Comparison of ENCODE assay signal across 8 cellular contexts in genomic region chr12:57090456-57090855, GRCh38. TPM values are rescaled to one million over a fixed set of nuclear protein-coding genes. Genes with fewer than 3 reads are reported as not detected.
DNase-seq lines count a peak whose midpoint lies in the region; ATAC-seq and TF ChIP-seq lines count a peak whose summit lies in the region.

No MANE protein-coding gene starts in this region.

- H3K4me1 ChIP-seq in iPS-20b (ENCODE audit: insufficient read depth, low read length), result peaks cover 15% of the 10 kb centered on the region; the same call in 1 of the 2 replicates
- H3K4me1 ChIP-seq in stomach, result peaks cover 58 to 87% (median 72%) of the 10 kb centered on the region in 4 donors

- no peak for DNase-seq in T-helper 1 cell
- no peak for DNase-seq in activated naive CD8-positive, alpha-beta T cell treated with anti-CD3 and anti-CD28 coated beads, Interleukin-2, amount 10 ng/mL, durations not matched to agents 7 days and 5 days
- DNase-seq in stomach, result no peak
- no peak for DNase-seq in T-helper 9 cell
- DNase-seq in GDM1 (lab: John Stamatoyannopoulos, UW), result no peak
- DNase-seq in NCI-H526 (lab: John Stamatoyannopoulos, UW), result no peak

- peaks cover 20% of the 10 kb centered on the region for H3K36me3 Mint-ChIP-seq in T-helper 1 cell treated with Interleukin-12 subunit alpha and Interleukin-12 subunit beta and Interleukin-4 antibody, amounts not matched to agents 30 μg/mL and 1 μg/mL, for 36 hours (ENCODE audit: low read depth)
- H3K36me3 Mint-ChIP-seq in activated naive CD8-positive, alpha-beta T cell treated with anti-CD3 and anti-CD28 coated beads, Interleukin-2, amount 10 ng/mL, durations not matched to agents 7 days and 5 days, result peaks cover 11% of the 10 kb centered on the region

- H3K27ac Mint-ChIP-seq in T-helper 1 cell treated with Interleukin-12 subunit alpha and Interleukin-12 subunit beta and Interleukin-4 antibody, amounts not matched to agents 30 μg/mL and 1 μg/mL, for 36 hours, result peak overlapping the region; percentile 52
- H3K27ac Mint-ChIP-seq in activated naive CD8-positive, alpha-beta T cell treated with anti-CD3 and anti-CD28 coated beads, Interleukin-2, amount 10 ng/mL, durations not matched to agents 7 days and 5 days, result peak overlapping the region; percentile 51

- no peak overlapping the region for H3K9ac ChIP-seq in iPS-20b (ENCODE audit: low read depth, low read length)

- H3K27me3 Mint-ChIP-seq in T-helper 1 cell treated with Interleukin-12 subunit alpha and Interleukin-12 subunit beta and Interleukin-4 antibody, amounts not matched to agents 30 μg/mL and 1 μg/mL, for 36 hours (ENCODE audit: low read depth), result no peaks in the 10 kb centered on the region
- no peaks in the 10 kb centered on the region for H3K27me3 Mint-ChIP-seq in activated naive CD8-positive, alpha-beta T cell treated with anti-CD3 and anti-CD28 coated beads, Interleukin-2, amount 10 ng/mL, durations not matched to agents 7 days and 5 days

- no peak for TF ChIP-seq POLR2A in stomach (IDR thresholded peaks at IDR 0.05)

- 28 to 40% (median 36%) methylated on average over 6 of the region's 6 CpGs for WGBS in stomach, 5 donors

- intact Hi-C loops in stomach (cut with DNase I; ENCODE audit: low total_unique reads), result no loop called here

- TF ChIP-seq CTCF in stomach (IDR thresholded peaks at IDR 0.05), result no peak

- H3K4me3 ChIP-seq in iPS-20b (ENCODE audit: low read length), result peak overlapping the region; percentile 52
- H3K4me3 ChIP-seq in stomach, result peak overlapping the region; percentile 87 to 93 (median 90)

- no peak overlapping the region for H3K27ac ChIP-seq in iPS-20b (ENCODE audit: low read length)
- peak overlapping the region in 4 of 5 donors; percentile 96 to 99 (median 98) for H3K27ac ChIP-seq in stomach

- H3K36me3 ChIP-seq in iPS-20b (ENCODE audit: insufficient read depth, low read depth, low read length) (peaks cover 42% of the 10 kb centered on the region), stomach (peaks cover 32 to 44% (median 39%) of the 10 kb centered on the region in 4 donors)

- POLR2A ChIA-PET in activated naive CD8-positive, alpha-beta T cell treated with anti-CD3 and anti-CD28 coated beads, Interleukin-2, amount 10 ng/mL, durations not matched to agents 7 days and 5 days (lab: Charles Lee), result interaction anchor here (0.9 to 16.0 kb wide), 3 partner anchors 14 to 20 kb away, joined by 6 to 225 read pairs (median 166); partner anchors contain the start of genes NEMP1 and STAT6

- peak overlapping the region; percentile 95 for H3K4me3 Mint-ChIP-seq in T-helper 1 cell treated with Interleukin-12 subunit alpha and Interleukin-12 subunit beta and Interleukin-4 antibody, amounts not matched to agents 30 μg/mL and 1 μg/mL, for 36 hours
- peak overlapping the region; percentile 96 for H3K4me3 Mint-ChIP-seq in activated naive CD8-positive, alpha-beta T cell treated with anti-CD3 and anti-CD28 coated beads, Interleukin-2, amount 10 ng/mL, durations not matched to agents 7 days and 5 days

- H3K9me3 Mint-ChIP-seq in T-helper 1 cell treated with Interleukin-12 subunit alpha and Interleukin-12 subunit beta and Interleukin-4 antibody, amounts not matched to agents 30 μg/mL and 1 μg/mL, for 36 hours, result no peaks in the 10 kb centered on the region
- H3K9me3 Mint-ChIP-seq in activated naive CD8-positive, alpha-beta T cell treated with anti-CD3 and anti-CD28 coated beads, Interleukin-2, amount 10 ng/mL, durations not matched to agents 7 days and 5 days, result no peaks in the 10 kb centered on the region

- H3K4me1 Mint-ChIP-seq in T-helper 1 cell treated with Interleukin-12 subunit alpha and Interleukin-12 subunit beta and Interleukin-4 antibody, amounts not matched to agents 30 μg/mL and 1 μg/mL, for 36 hours (ENCODE audit: low read depth), result peaks cover 48% of the 10 kb centered on the region
- H3K4me1 Mint-ChIP-seq in activated naive CD8-positive, alpha-beta T cell treated with anti-CD3 and anti-CD28 coated beads, Interleukin-2, amount 10 ng/mL, durations not matched to agents 7 days and 5 days, result peaks cover 52% of the 10 kb centered on the region

- no peak for TF ChIP-seq EP300 in stomach (IDR thresholded peaks at IDR 0.05)

- H3K27me3 ChIP-seq in iPS-20b (ENCODE audit: insufficient read depth, low read length) (no peaks in the 10 kb centered on the region), stomach (no peaks in the 10 kb centered on the region)

- no peak for ATAC-seq in activated naive CD8-positive, alpha-beta T cell treated with anti-CD3 and anti-CD28 coated beads, Interleukin-2, amount 10 ng/mL, durations not matched to agents 7 days and 5 days (ENCODE audit: low read depth)

- H3K9me3 ChIP-seq in iPS-20b (ENCODE audit: insufficient read depth, low read depth, low read length), result no peaks in the 10 kb centered on the region
- no peaks in the 10 kb centered on the region for H3K9me3 ChIP-seq in stomach

RNA-seq across cellular contexts. Expression of gene NAB2, which starts 1.5 kb away (rescaled TPM):
- total RNA-seq in activated naive CD8-positive, alpha-beta T cell treated with anti-CD3 and anti-CD28 coated beads, Interleukin-2, amount 10 ng/mL, durations not matched to agents 7 days and 5 days, result 10 to 100 TPM; 13.1 to 16.1 TPM
- total RNA-seq in stomach, result 10 to 100 TPM in 2 of 5 donors, 1 to 10 TPM in 2, not detected in 1; 1.7 to 12.1 (median 8.3) TPM
- 10 to 100 TPM; 14.1 to 16.6 (median 16.3) TPM for polyA plus RNA-seq in stomach

RNA-seq across cellular contexts. Expression of gene NEMP1, which starts 11.9 kb away (rescaled TPM):
- 10 to 100 TPM; 52.9 to 59.6 TPM for total RNA-seq in activated naive CD8-positive, alpha-beta T cell treated with anti-CD3 and anti-CD28 coated beads, Interleukin-2, amount 10 ng/mL, durations not matched to agents 7 days and 5 days
- 10 to 100 TPM in 1 of 5 donors, 1 to 10 TPM in 4; 1.2 to 16.7 (median 2.7) TPM for total RNA-seq in stomach
- 1 to 10 TPM; 1.1 to 3.8 (median 2.2) TPM for polyA plus RNA-seq in stomach

RNA-seq across cellular contexts. Expression of gene STAT6, which starts 20.7 kb away (rescaled TPM):
- total RNA-seq in activated naive CD8-positive, alpha-beta T cell treated with anti-CD3 and anti-CD28 coated beads, Interleukin-2, amount 10 ng/mL, durations not matched to agents 7 days and 5 days, result 100 to 1,000 TPM; 251 to 263 TPM
- total RNA-seq in stomach, result 100 to 1,000 TPM in 4 of 5 donors, 10 to 100 TPM in 1; 81.9 to 343 (median 209) TPM
- 100 to 1,000 TPM; 138 to 477 (median 147) TPM for polyA plus RNA-seq in stomach

RNA-seq across cellular contexts. Expression of gene LRP1, which starts 37.8 kb away (rescaled TPM):
- total RNA-seq in activated naive CD8-positive, alpha-beta T cell treated with anti-CD3 and anti-CD28 coated beads, Interleukin-2, amount 10 ng/mL, durations not matched to agents 7 days and 5 days, result 1 to 10 TPM; 4.9 to 6.1 TPM
- total RNA-seq in stomach, result 100 to 1,000 TPM in 4 of 5 donors, 10 to 100 TPM in 1; 97.8 to 510 (median 129) TPM
- polyA plus RNA-seq in stomach, result 10 to 100 TPM; 13.5 to 25.9 (median 13.6) TPM

RNA-seq across cellular contexts. Expression of gene MYO1A, which starts 40.5 kb away (rescaled TPM):
- total RNA-seq in activated naive CD8-positive, alpha-beta T cell treated with anti-CD3 and anti-CD28 coated beads, Interleukin-2, amount 10 ng/mL, durations not matched to agents 7 days and 5 days, result 1 to 10 TPM; 1.2 to 2.1 TPM
- 10 to 100 TPM in 4 of 5 donors, 1 to 10 TPM in 1; 2.7 to 97.3 (median 19.3) TPM for total RNA-seq in stomach
- polyA plus RNA-seq in stomach, result 10 to 100 TPM in 1 of 3 donors, 1 to 10 TPM in 1, under 1 TPM in 1; 0.70 to 16.2 (median 1.2) TPM
